ENCODE assay signal across 31 cellular contexts in genomic region chr2:170943596-170943995, GRCh38.
"Had no signal": no experiment of that assay in that cellular context is flagged by ENCODE, and none has a peak within 500 bp of the region (broad histone marks: within the 10 kb centered on the region; RNA-seq: fewer than 3 reads in every experiment).

No MANE protein-coding gene starts in this region.

- H3K4me1 ChIP-seq: colonic mucosa had no signal

- H3K27ac Mint-ChIP-seq: activated CD4-positive, alpha-beta memory T cell treated with anti-CD3 and anti-CD28 coated beads, Interleukin-2, amount 10 ng/mL, durations not matched to agents 7 days and 5 days; activated CD4-positive, alpha-beta T cell treated with anti-CD3 and anti-CD28 coated beads, Interleukin-2, amount 10 ng/mL, durations not matched to agents 7 days and 5 days; activated naive CD4-positive, alpha-beta T cell treated with anti-CD3 and anti-CD28 coated beads, Interleukin-2, amount 10 ng/mL, durations not matched to agents 7 days and 5 days; activated naive CD8-positive, alpha-beta T cell treated with anti-CD3 and anti-CD28 coated beads, Interleukin-2, amount 10 ng/mL, durations not matched to agents 7 days and 5 days; dendritic cell treated with granulocyte-macrophage colony-stimulating factor and Interleukin-4, amounts not matched to agents 40 ng/mL and 50 ng/mL, for 4 days; effector memory CD8-positive, alpha-beta T cell; T-cell had no signal

- H3K27me3 Mint-ChIP-seq: activated CD4-positive, alpha-beta memory T cell treated with anti-CD3 and anti-CD28 coated beads, Interleukin-2, amount 10 ng/mL, durations not matched to agents 7 days and 5 days; activated CD4-positive, alpha-beta T cell treated with anti-CD3 and anti-CD28 coated beads, Interleukin-2, amount 10 ng/mL, durations not matched to agents 7 days and 5 days; activated naive CD4-positive, alpha-beta T cell treated with anti-CD3 and anti-CD28 coated beads, Interleukin-2, amount 10 ng/mL, durations not matched to agents 7 days and 5 days; activated naive CD8-positive, alpha-beta T cell treated with anti-CD3 and anti-CD28 coated beads, Interleukin-2, amount 10 ng/mL, durations not matched to agents 7 days and 5 days; activated T-cell treated with anti-CD3 and anti-CD28 coated beads, Interleukin-2, amount 50 U/mL, for 24 hours; dendritic cell treated with granulocyte-macrophage colony-stimulating factor and Interleukin-4, amounts not matched to agents 40 ng/mL and 50 ng/mL, for 4 days; effector memory CD8-positive, alpha-beta T cell; T-cell had no signal

- DNase-seq: activated CD4-positive, alpha-beta memory T cell treated with anti-CD3 and anti-CD28 coated beads, Interleukin-2, amount 10 ng/mL, durations not matched to agents 7 days and 5 days; activated CD4-positive, alpha-beta T cell treated with anti-CD3 and anti-CD28 coated beads for 4 hours; activated CD4-positive, alpha-beta T cell treated with anti-CD3 and anti-CD28 coated beads, Interleukin-2, amount 10 ng/mL, durations not matched to agents 7 days and 5 days; activated CD4-positive, alpha-beta T cell treated with anti-CD3 and anti-CD28 coated beads, Interleukin-2, amount 50 U/mL, for 4 hours; activated CD4-positive, CD25-positive, alpha-beta regulatory T cell; activated CD4-positive, CD25-positive, alpha-beta regulatory T cell treated with anti-CD3 and anti-CD28 coated beads, Interleukin-2, amount 50 U/mL, for 72 hours; activated CD8-positive, alpha-beta memory T cell treated with anti-CD3 and anti-CD28 coated beads, Interleukin-2, amount 50 U/mL, for 48 hours; activated gamma-delta T cell; activated naive CD4-positive, alpha-beta T cell; activated naive CD4-positive, alpha-beta T cell treated with anti-CD3 and anti-CD28 coated beads, Interleukin-2, amount 10 ng/mL, durations not matched to agents 7 days and 5 days; activated naive CD8-positive, alpha-beta T cell treated with anti-CD3 and anti-CD28 coated beads, Interleukin-2, amount 10 ng/mL, durations not matched to agents 7 days and 5 days; activated T-cell treated with anti-CD3 and anti-CD28 coated beads for 4 hours; activated T-cell treated with anti-CD3 and anti-CD28 coated beads, Interleukin-2, amount 50 U/mL, for 24 hours; activated T-cell treated with anti-CD3 and anti-CD28 coated beads, Interleukin-2, amount 50 U/mL, for 72 hours; amygdala; aorta; body of pancreas; caudate nucleus; colonic mucosa; dorsolateral prefrontal cortex; effector CD4-positive, alpha-beta T cell; effector memory CD8-positive, alpha-beta T cell; erythroblast; foreskin melanocyte; heart right ventricle; SW 1271; T-cell; T-helper 2 cell had no signal

- H3K36me3 ChIP-seq: colonic mucosa, esophagus muscularis mucosa, gastroesophageal sphincter had no signal

- H3K4me3 Mint-ChIP-seq: activated CD4-positive, alpha-beta memory T cell treated with anti-CD3 and anti-CD28 coated beads, Interleukin-2, amount 10 ng/mL, durations not matched to agents 7 days and 5 days; activated CD4-positive, alpha-beta T cell treated with anti-CD3 and anti-CD28 coated beads, Interleukin-2, amount 10 ng/mL, durations not matched to agents 7 days and 5 days; activated naive CD4-positive, alpha-beta T cell treated with anti-CD3 and anti-CD28 coated beads, Interleukin-2, amount 10 ng/mL, durations not matched to agents 7 days and 5 days; activated naive CD8-positive, alpha-beta T cell treated with anti-CD3 and anti-CD28 coated beads, Interleukin-2, amount 10 ng/mL, durations not matched to agents 7 days and 5 days; activated T-cell treated with anti-CD3 and anti-CD28 coated beads, Interleukin-2, amount 50 U/mL, for 24 hours; activated T-cell treated with anti-CD3 and anti-CD28 coated beads, Interleukin-2, amount 50 U/mL, for 72 hours; dendritic cell treated with granulocyte-macrophage colony-stimulating factor and Interleukin-4, amounts not matched to agents 40 ng/mL and 50 ng/mL, for 4 days; effector memory CD8-positive, alpha-beta T cell; T-cell had no signal

- H3K9me3 Mint-ChIP-seq: activated CD4-positive, alpha-beta memory T cell treated with anti-CD3 and anti-CD28 coated beads, Interleukin-2, amount 10 ng/mL, durations not matched to agents 7 days and 5 days; activated CD4-positive, alpha-beta T cell treated with anti-CD3 and anti-CD28 coated beads, Interleukin-2, amount 10 ng/mL, durations not matched to agents 7 days and 5 days; activated naive CD4-positive, alpha-beta T cell treated with anti-CD3 and anti-CD28 coated beads, Interleukin-2, amount 10 ng/mL, durations not matched to agents 7 days and 5 days; activated naive CD8-positive, alpha-beta T cell treated with anti-CD3 and anti-CD28 coated beads, Interleukin-2, amount 10 ng/mL, durations not matched to agents 7 days and 5 days; activated T-cell treated with anti-CD3 and anti-CD28 coated beads, Interleukin-2, amount 50 U/mL, for 24 hours; activated T-cell treated with anti-CD3 and anti-CD28 coated beads, Interleukin-2, amount 50 U/mL, for 72 hours; dendritic cell treated with granulocyte-macrophage colony-stimulating factor and Interleukin-4, amounts not matched to agents 40 ng/mL and 50 ng/mL, for 4 days; effector memory CD8-positive, alpha-beta T cell; T-cell had no signal

- H3K36me3 Mint-ChIP-seq: T-cell had no signal

- ATAC-seq: activated T-cell treated with anti-CD3 and anti-CD28 coated beads, Interleukin-2, amount 50 U/mL, for 72 hours; body of pancreas; effector memory CD8-positive, alpha-beta T cell; gastroesophageal sphincter; heart right ventricle; T-cell had no signal

- H3K9me3 ChIP-seq: body of pancreas, colonic mucosa, esophagus muscularis mucosa, gastroesophageal sphincter, heart right ventricle had no signal

- H3K27ac ChIP-seq: body of pancreas, colonic mucosa, dorsolateral prefrontal cortex, esophagus muscularis mucosa, gastroesophageal sphincter, heart right ventricle had no signal

- H3K4me3 ChIP-seq: body of pancreas, colonic mucosa, dorsolateral prefrontal cortex, esophagus muscularis mucosa, gastroesophageal sphincter, heart right ventricle had no signal

- H3K27me3 ChIP-seq: body of pancreas, colonic mucosa, dorsolateral prefrontal cortex, esophagus muscularis mucosa, gastroesophageal sphincter, heart right ventricle had no signal
